In the genomic region with DNA sequence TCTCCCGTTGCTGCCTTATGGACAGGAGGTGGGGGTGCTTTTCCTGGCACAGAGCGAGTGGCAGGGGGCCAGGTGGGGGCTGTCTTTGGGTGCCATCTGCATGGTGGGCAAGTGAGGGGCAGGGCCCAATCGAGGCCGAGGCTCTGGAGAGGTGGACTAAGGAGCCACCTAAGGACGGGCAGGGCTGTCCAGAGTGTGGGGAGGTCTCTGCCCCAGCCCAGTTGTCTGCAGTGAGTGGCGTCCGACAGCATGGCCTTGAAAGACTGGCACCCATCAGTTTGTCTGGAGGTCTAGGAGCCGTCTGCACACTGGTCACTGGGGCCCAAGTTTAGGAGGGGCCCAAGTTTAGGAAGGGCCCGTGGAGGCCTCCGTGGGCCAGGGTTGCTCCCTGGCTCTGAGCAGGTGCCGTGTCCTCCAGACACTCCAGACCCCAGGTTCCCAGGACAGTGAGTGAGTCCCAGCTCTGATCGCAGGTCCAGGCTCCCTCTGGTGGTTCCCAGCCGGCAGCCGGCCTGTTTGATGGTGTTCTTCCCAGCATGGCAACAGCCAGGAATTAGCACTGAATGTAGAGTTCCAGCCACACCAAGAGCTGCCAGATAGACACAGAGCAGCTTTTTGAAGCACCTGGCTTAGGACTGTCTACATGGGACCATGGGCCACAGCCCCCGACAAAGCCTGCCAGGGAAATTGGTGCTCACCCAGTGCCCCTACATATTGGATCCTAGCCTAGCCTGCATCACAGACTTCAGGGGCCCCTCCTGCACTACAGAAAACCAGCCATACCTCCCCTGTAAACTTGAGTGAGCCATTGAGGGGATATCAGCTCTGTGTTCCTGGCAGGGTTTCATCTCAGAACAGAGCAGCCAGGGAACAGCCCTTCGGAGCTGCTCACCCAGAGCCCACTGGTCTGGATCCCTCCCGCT, we compare ENCODE assay signal across 8 cellular contexts.
DNase-seq lines count a peak whose midpoint lies in the region; ATAC-seq and TF ChIP-seq lines count a peak whose summit lies in the region.

No MANE protein-coding gene starts in this region.

- H3K4me1 Mint-ChIP-seq in chondrocyte (ENCODE audit: low read depth) = no peaks in the 10 kb centered on the region

- TF ChIP-seq CTCF in chondrocyte (IDR thresholded peaks at IDR 0.05) (peak; percentile 88), left lung (IDR thresholded peaks at IDR 0.05) (peak; percentile 19 to 36), tibial nerve (IDR thresholded peaks at IDR 0.05) (peak; percentile 26 to 84 (median 62))

- H3K9me3 ChIP-seq in left lung = no peaks in the 10 kb centered on the region
- H3K9me3 ChIP-seq in tibial nerve = no peaks in the 10 kb centered on the region

- H3K9me3 Mint-ChIP-seq in chondrocyte (ENCODE audit: low read depth) = no peaks in the 10 kb centered on the region

- H3K27ac Mint-ChIP-seq in chondrocyte (ENCODE audit: unreplicated experiment) = no peak overlapping the region

- no peak overlapping the region for H3K4me3 ChIP-seq in left lung
- no peak overlapping the region for H3K4me3 ChIP-seq in tibial nerve

- no peak for TF ChIP-seq EP300 in tibial nerve (IDR thresholded peaks at IDR 0.05)

- H3K4me1 ChIP-seq in left lung (peaks cover 0 to 5% of the 10 kb centered on the region in 2 donors), tibial nerve (peaks cover 0 to 14% (median 0%) of the 10 kb centered on the region in 4 donors)

- intact Hi-C loops in left lung (cut with DNase I) = loop anchor here in 1 of 2 donors (5.0 kb wide), 1 partner anchor 143 kb away; no protein-coding TSS in a partner anchor

- no peak overlapping the region for H3K4me3 Mint-ChIP-seq in chondrocyte (ENCODE audit: unreplicated experiment)

- H3K36me3 ChIP-seq in left lung (no peaks in the 10 kb centered on the region), tibial nerve (no peaks in the 10 kb centered on the region)

- peak; percentile 58 for ATAC-seq in left lung
- ATAC-seq in GM21619 (IDR thresholded peaks at IDR 0.05; ENCODE audit: unreplicated experiment) = no peak

- no peaks in the 10 kb centered on the region for H3K36me3 Mint-ChIP-seq in chondrocyte (ENCODE audit: low read depth)

- H3K27me3 ChIP-seq in left lung = no peaks in the 10 kb centered on the region
- H3K27me3 ChIP-seq in tibial nerve = no peaks in the 10 kb centered on the region

- H3K27me3 Mint-ChIP-seq in chondrocyte (ENCODE audit: low read depth) = peaks cover 9% of the 10 kb centered on the region

- peak; percentile 11 for DNase-seq in A172 (ENCODE audit: low spot score)
- DNase-seq in GM04504 (ENCODE audit: low read depth) = peak; percentile 19
- DNase-seq in NCI-H69 (lab: John Stamatoyannopoulos, UW) = peak; percentile 46
- DNase-seq in chondrocyte (ENCODE audit: low spot score) = peak; percentile 86
- no peak for DNase-seq in left lung
- peak; percentile 36 to 58 for DNase-seq in tibial nerve (ENCODE audit: low spot score in 2 of 2)
- DNase-seq in stimulated activated naive CD4-positive, alpha-beta T cell treated with Interleukin-2 at 50 U/mL for 16 hours (lab: John Stamatoyannopoulos, UW) = no peak

- no peak for TF ChIP-seq POLR2A in tibial nerve (IDR thresholded peaks at IDR 0.05)

- WGBS in tibial nerve, 2 donors = 52 to 59% methylated on average over 14 to 16 of the region's 17 CpGs

- H3K27ac ChIP-seq in left lung (no peak overlapping the region), tibial nerve (no peak overlapping the region)

Comparison
In these comparisons a context has a peak if more than half of its experiments do, and no peak if none do; other contexts are left out.
1. DNase-seq: peak in A172 (single experiment), GM04504 (single experiment), NCI-H69 (single experiment), chondrocyte (single experiment) and tibial nerve (2 of 2); none in left lung (0 of 2) and stimulated activated naive CD4-positive, alpha-beta T cell treated with Interleukin-2 at 50 U/mL for 16 hours (single experiment).
2. CTCF ChIP-seq: peak in every context shown above with its lines; median percentile 88 in chondrocyte; 62 in tibial nerve; 28 in left lung.